Comparison of ENCODE assay signal across 18 cellular contexts in the genomic region with DNA sequence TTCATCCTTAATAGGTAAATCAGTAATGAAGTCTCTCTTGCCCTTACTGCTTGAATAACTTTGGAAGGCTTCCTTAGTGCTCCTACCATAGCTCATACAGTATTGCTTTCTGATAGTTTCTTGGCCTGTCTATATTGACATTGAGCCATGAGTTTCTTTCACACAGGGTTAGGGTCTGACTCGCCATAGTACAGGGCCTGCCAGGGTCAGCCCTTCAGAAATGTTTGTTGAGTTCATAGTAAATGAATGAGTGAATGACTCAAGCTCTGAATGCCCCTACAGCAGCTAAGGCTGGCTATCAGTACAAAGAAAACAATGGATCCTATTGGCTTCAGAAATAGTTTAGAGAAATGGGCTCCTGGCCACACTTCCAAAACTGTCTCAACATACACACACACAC.
"Had no signal": no experiment of that assay in that cellular context is flagged by ENCODE, and none has a peak within 500 bp of the region (broad histone marks: within the 10 kb centered on the region; RNA-seq: fewer than 3 reads in every experiment).

No MANE protein-coding gene starts in this region.

- ATAC-seq: activated naive CD8-positive, alpha-beta T cell treated with anti-CD3 and anti-CD28 coated beads, Interleukin-2, amount 50 U/mL, for 24 hours; heart right ventricle; lower lobe of right lung had no signal

- H3K36me3 ChIP-seq: ascending aorta, heart right ventricle, lower lobe of right lung, right atrium auricular region, tibial artery, vagina had no signal

- H3K4me1 ChIP-seq: ascending aorta, heart right ventricle, lower lobe of right lung, right atrium auricular region, tibial artery, vagina had no signal

- H3K27me3 ChIP-seq: ascending aorta, right atrium auricular region, tibial artery, vagina had no signal

- H3K9me3 Mint-ChIP-seq: activated B cell treated with CpG ODN at 0.5 μM for 24 hours; activated CD4-positive, alpha-beta T cell treated with anti-CD3 and anti-CD28 coated beads, Interleukin-2, amount 10 ng/mL, durations not matched to agents 24 days and 14 days; activated naive CD8-positive, alpha-beta T cell treated with anti-CD3 and anti-CD28 coated beads, Interleukin-2, amount 50 U/mL, for 24 hours had no signal

- H3K27ac ChIP-seq: ascending aorta, heart right ventricle, lower lobe of right lung, right atrium auricular region, tibial artery, vagina had no signal

- H3K36me3 Mint-ChIP-seq: naive B cell had no signal

- H3K4me3 Mint-ChIP-seq: activated B cell treated with CpG ODN at 0.5 μM for 24 hours; activated CD4-positive, alpha-beta T cell treated with anti-CD3 and anti-CD28 coated beads, Interleukin-2, amount 10 ng/mL, durations not matched to agents 24 days and 14 days; activated naive CD8-positive, alpha-beta T cell treated with anti-CD3 and anti-CD28 coated beads, Interleukin-2, amount 50 U/mL, for 24 hours; central memory CD8-positive, alpha-beta T cell; naive B cell; T-helper 1 cell treated with Interleukin-12 subunit alpha and Interleukin-12 subunit beta and Interleukin-4 antibody, amounts not matched to agents 30 μg/mL and 1 μg/mL, for 36 hours had no signal

- H3K4me1 Mint-ChIP-seq: activated B cell treated with CpG ODN at 0.5 μM for 24 hours; activated CD4-positive, alpha-beta T cell treated with anti-CD3 and anti-CD28 coated beads, Interleukin-2, amount 10 ng/mL, durations not matched to agents 24 days and 14 days; activated naive CD8-positive, alpha-beta T cell treated with anti-CD3 and anti-CD28 coated beads, Interleukin-2, amount 50 U/mL, for 24 hours; central memory CD8-positive, alpha-beta T cell; naive B cell had no signal

- H3K9me3 ChIP-seq: ascending aorta, heart right ventricle, lower lobe of right lung, right atrium auricular region, tibial artery, vagina had no signal

- H3K4me3 ChIP-seq: ascending aorta, heart right ventricle, lower lobe of right lung, right atrium auricular region, smooth muscle cell, tibial artery, vagina had no signal

- H3K27me3 Mint-ChIP-seq: activated B cell treated with CpG ODN at 0.5 μM for 24 hours; activated CD4-positive, alpha-beta T cell treated with anti-CD3 and anti-CD28 coated beads, Interleukin-2, amount 10 ng/mL, durations not matched to agents 24 days and 14 days; activated naive CD8-positive, alpha-beta T cell treated with anti-CD3 and anti-CD28 coated beads, Interleukin-2, amount 50 U/mL, for 24 hours; central memory CD8-positive, alpha-beta T cell; naive B cell had no signal

- DNase-seq: activated B cell treated with CpG ODN at 0.5 μM for 24 hours; activated CD4-positive, alpha-beta T cell treated with anti-CD3 and anti-CD28 coated beads, Interleukin-2, amount 10 ng/mL, durations not matched to agents 24 days and 14 days; activated naive CD4-positive, alpha-beta T cell treated with Interleukin-2 at 50 U/mL for 16 hours; activated naive CD8-positive, alpha-beta T cell treated with anti-CD3 and anti-CD28 coated beads, Interleukin-2, amount 50 U/mL, for 24 hours; cortex of kidney; effector CD8-positive, alpha-beta T cell; heart right ventricle; kidney; lower lobe of right lung; midbrain; naive B cell; tibial artery had no signal

- H3K27ac Mint-ChIP-seq: activated B cell treated with CpG ODN at 0.5 μM for 24 hours; activated CD4-positive, alpha-beta T cell treated with anti-CD3 and anti-CD28 coated beads, Interleukin-2, amount 10 ng/mL, durations not matched to agents 24 days and 14 days; activated naive CD8-positive, alpha-beta T cell treated with anti-CD3 and anti-CD28 coated beads, Interleukin-2, amount 50 U/mL, for 24 hours; T-helper 1 cell treated with Interleukin-12 subunit alpha and Interleukin-12 subunit beta and Interleukin-4 antibody, amounts not matched to agents 30 μg/mL and 1 μg/mL, for 36 hours had no signal

- H3K4me2 ChIP-seq: smooth muscle cell had no signal
